Comparison of ENCODE assay signal across 1 cellular context in genomic region chr4:41572414-41572986, GRCh38.
TF ChIP-seq lines count a peak whose summit lies in the region.

No MANE protein-coding gene starts in this region.

TF ChIP-seq in A549, 52 proteins besides CTCF, POLR2A, EP300 and RAD21 (continued from another document):
- TF ChIP-seq PBX3 (IDR thresholded peaks at IDR 0.05) (no peak), EHMT2 (IDR thresholded peaks at IDR 0.05; ENCODE audit: low read depth) (no peak), MAFK (IDR thresholded peaks at IDR 0.05; ENCODE audit: partially characterized antibody) (no peak), ZSCAN20 (CRISPR knock-in tag; IDR thresholded peaks at IDR 0.05) (no peak)
